ENCODE assay signal across 18 cellular contexts in the genomic region with DNA sequence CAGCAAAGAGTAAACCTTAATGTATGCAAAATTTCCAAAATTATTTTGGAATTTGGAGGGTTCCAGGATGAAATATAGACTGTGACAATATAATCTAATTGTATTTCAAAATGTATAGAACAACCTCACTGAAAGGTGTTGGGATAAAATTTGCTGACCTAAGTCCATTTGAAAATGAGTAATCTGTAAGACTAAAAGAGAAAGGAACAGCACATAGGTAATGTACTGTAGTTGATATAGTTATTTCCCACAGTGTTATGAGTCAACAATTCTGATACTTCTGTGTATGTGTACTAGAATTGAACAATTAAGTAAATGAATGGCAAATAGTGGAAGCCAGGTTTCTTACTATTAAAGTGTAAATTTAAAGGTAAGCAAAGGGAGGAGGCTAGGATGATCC. TPM values are rescaled to one million over a fixed set of nuclear protein-coding genes. Genes with fewer than 3 reads are reported as not detected.
DNase-seq lines count a peak whose midpoint lies in the region; ATAC-seq, FAIRE-seq and TF ChIP-seq lines count a peak whose summit lies in the region.
"Had no signal": no experiment of that assay in that cellular context is flagged by ENCODE, and none has a peak within 500 bp of the region (broad histone marks: within the 10 kb centered on the region; RNA-seq: fewer than 3 reads in every experiment).

No MANE protein-coding gene starts in this region.

- no peak for TF ChIP-seq CTCF in A549 (IDR thresholded peaks at IDR 0.05)
- TF ChIP-seq CTCF in H1 (IDR thresholded peaks at IDR 0.05; ENCODE audit: control extremely low read depth in 1 of 3, insufficient read depth in 1 of 3, low read depth in 1 of 3, low read length in 3 of 3) = no peak

- no peak overlapping the region for H2BK12ac ChIP-seq in H1 (ENCODE audit: low read depth, low read length)

- H3K9ac ChIP-seq in H1 (replicated peaks in 1 of 4; ENCODE audit: extremely low read depth in 1 of 4, low read depth in 3 of 4, low read length in 3 of 4) = no peak overlapping the region
- H3K9ac ChIP-seq: GM23248 had no signal

- H3K79me2 ChIP-seq in H1 (ENCODE audit: control insufficient read depth in 1 of 2, insufficient read depth in 2 of 2, low read length in 2 of 2) = no peaks in the 10 kb centered on the region

- TF ChIP-seq POLR2A in A549 (IDR thresholded peaks at IDR 0.05; ENCODE audit: low read length) = no peak
- TF ChIP-seq POLR2A in H1 (IDR thresholded peaks at IDR 0.05; ENCODE audit: control extremely low read depth in 1 of 2, low read depth in 2 of 2, low read length in 2 of 2) = no peak
- TF ChIP-seq POLR2A in GM12891 (IDR thresholded peaks at IDR 0.05; ENCODE audit: low read depth, low read length) = no peak

- no peak overlapping the region for H2BK120ac ChIP-seq in H1 (replicated peaks; ENCODE audit: low read depth, low read length)

- H3K36me3 Mint-ChIP-seq in activated T-helper 17 cell treated with anti-CD3 and anti-CD28 coated beads, Interleukin-2, amount 50 U/mL, for 72 hours (ENCODE audit: low read depth) = no peaks in the 10 kb centered on the region
- H3K36me3 Mint-ChIP-seq in effector memory CD8-positive, alpha-beta T cell (ENCODE audit: insufficient read depth) = no peaks in the 10 kb centered on the region

- H4K8ac ChIP-seq in H1 (ENCODE audit: extremely low read depth, insufficient read depth, low read length) = no peak overlapping the region

- no peak overlapping the region for H3K4me3 Mint-ChIP-seq in activated T-helper 17 cell treated with anti-CD3 and anti-CD28 coated beads, Interleukin-2, amount 50 U/mL, for 72 hours
- H3K4me3 Mint-ChIP-seq in effector memory CD8-positive, alpha-beta T cell = no peak overlapping the region
- H3K4me3 Mint-ChIP-seq: CD4-positive, alpha-beta memory T cell; H9 had no signal

- H3K14ac ChIP-seq in H1 (ENCODE audit: insufficient read length) = no peak overlapping the region

- H3K27ac Mint-ChIP-seq in activated T-helper 17 cell treated with anti-CD3 and anti-CD28 coated beads, Interleukin-2, amount 50 U/mL, for 72 hours = no peak overlapping the region
- H3K27ac Mint-ChIP-seq in effector memory CD8-positive, alpha-beta T cell = no peak overlapping the region
- H3K27ac Mint-ChIP-seq: CD4-positive, alpha-beta memory T cell; H9 had no signal

- POLR2A ChIA-PET in A549 (lab: Yijun Ruan, JAX) (no interaction called here), H1 (lab: Charles Lee; ENCODE audit: partially characterized antibody) (no interaction called here)

- no peak overlapping the region for H3K4me2 ChIP-seq in A549
- no peak overlapping the region for H3K4me2 ChIP-seq in H1 (ENCODE audit: insufficient read depth in 1 of 2, low read depth in 2 of 2, low read length in 2 of 2)

- CTCF ChIA-PET in A549 (lab: Yijun Ruan, JAX) (interaction anchor here (1.0 kb wide), 1 partner anchor 22 kb away, joined by 3 read pairs; no protein-coding TSS in a partner anchor), H1 (lab: Charles Lee; ENCODE audit: partially characterized antibody) (no interaction called here)

- no peak overlapping the region for H4K5ac ChIP-seq in H1 (ENCODE audit: insufficient read length, low read depth, low read length)

- H4K91ac ChIP-seq in H1 (replicated peaks; ENCODE audit: insufficient read length, low read length) = no peak overlapping the region

- no peaks in the 10 kb centered on the region for H4K20me1 ChIP-seq in H1 (replicated peaks in 1 of 2; ENCODE audit: control insufficient read depth in 1 of 2, insufficient read depth in 2 of 2, low read length in 2 of 2)

- H3K23me2 ChIP-seq in H1 (ENCODE audit: low read depth, low read length) = no peaks in the 10 kb centered on the region

- H3K79me1 ChIP-seq in H1 (ENCODE audit: low read depth, low read length) = no peaks in the 10 kb centered on the region

- TF ChIP-seq RAD21 in A549 (conservative IDR thresholded peaks at IDR 0.05 in 1 of 2, IDR thresholded peaks at IDR 0.05 in 1 of 2) = no peak
- TF ChIP-seq RAD21 in H1 (IDR thresholded peaks at IDR 0.05 in 1 of 2, conservative IDR thresholded peaks at IDR 0.05 in 1 of 2; ENCODE audit: low read depth in 2 of 2, low read length in 2 of 2) = no peak

- FAIRE-seq in A549 (lab: Jason Lieb, UNC) (no peak), H1 (lab: Jason Lieb, UNC) (no peak), GM12891 (lab: Jason Lieb, UNC) (no peak)
- FAIRE-seq: GM12892 had no signal

- peaks cover 6% of the 10 kb centered on the region for H3K4me1 Mint-ChIP-seq in activated T-helper 17 cell treated with anti-CD3 and anti-CD28 coated beads, Interleukin-2, amount 50 U/mL, for 72 hours
- peaks cover 0 to 1% of the 10 kb centered on the region in 2 donors for H3K4me1 Mint-ChIP-seq in effector memory CD8-positive, alpha-beta T cell (ENCODE audit: low read depth in 2 of 2)

- no peak overlapping the region for H3K4me3 ChIP-seq in A549
- no peak overlapping the region for H3K4me3 ChIP-seq in H1 (ENCODE audit: extremely low read depth in 1 of 4, insufficient read depth in 2 of 4, low read depth in 3 of 4, low read length in 4 of 4)
- H3K4me3 ChIP-seq: GM23248 had no signal

- H3K9me3 ChIP-seq in A549 = no peaks in the 10 kb centered on the region
- H3K9me3 ChIP-seq in H1 (ENCODE audit: insufficient read depth in 2 of 2, low read depth in 1 of 2, low read length in 1 of 2) = peaks cover 2 to 14% of the 10 kb centered on the region in 2 experiments; a peak in 3 of 4 replicates

- H2AFZ ChIP-seq in H1 (ENCODE audit: low read length) = no peak overlapping the region
- H2AFZ ChIP-seq: GM23248 had no signal

- no peak overlapping the region for H3K18ac ChIP-seq in H1 (ENCODE audit: extremely low read depth, low read length)

- no peak for TF ChIP-seq EP300 in A549 (IDR thresholded peaks at IDR 0.05)
- TF ChIP-seq EP300 in H1 (IDR thresholded peaks at IDR 0.05; ENCODE audit: borderline replicate concordance in 1 of 2, low read depth in 2 of 2, low read length in 2 of 2) = no peak

- H2BK15ac ChIP-seq in H1 (ENCODE audit: low read length) = no peak overlapping the region

- H3K27me3 Mint-ChIP-seq in activated T-helper 17 cell treated with anti-CD3 and anti-CD28 coated beads, Interleukin-2, amount 50 U/mL, for 72 hours = no peaks in the 10 kb centered on the region
- peaks cover 11 to 22% of the 10 kb centered on the region in 2 donors for H3K27me3 Mint-ChIP-seq in effector memory CD8-positive, alpha-beta T cell

- no peaks in the 10 kb centered on the region for H3K4me1 ChIP-seq in A549
- H3K4me1 ChIP-seq in H1 (replicated peaks in 1 of 4; ENCODE audit: control insufficient read depth in 3 of 4, insufficient read depth in 4 of 4, low read length in 3 of 4) = no peaks in the 10 kb centered on the region

- H2AK5ac ChIP-seq in H1 (ENCODE audit: low read depth, low read length) = no peak overlapping the region

- H2BK5ac ChIP-seq in H1 (ENCODE audit: low read depth, low read length) = no peak overlapping the region

- no peaks in the 10 kb centered on the region for H3K27me3 ChIP-seq in H1 (replicated peaks in 1 of 4; ENCODE audit: control insufficient read depth in 3 of 4, extremely low read depth in 1 of 4, insufficient read depth in 3 of 4, low read length in 3 of 4)

- no peak overlapping the region for H2BK20ac ChIP-seq in H1 (ENCODE audit: low read length)

- no peak for DNase-seq in A549 (ENCODE audit: low read depth in 1 of 2, low spot score in 1 of 2)
- DNase-seq in H1 (ENCODE audit: low read depth in 1 of 2, low spot score in 2 of 2) = no peak
- DNase-seq in GM12891 (ENCODE audit: insufficient read length, low spot score) = no peak
- DNase-seq in effector memory CD8-positive, alpha-beta T cell = no peak
- DNase-seq: 8988T; C1 segment of cervical spinal cord; Calu3; CD4-positive, alpha-beta memory T cell; COR-L47; DMS53; DMS79 treated with DMSO at 0.1 percent for 48 hours; GF-D8; GM23248; H9 had no signal

- H3K4ac ChIP-seq in H1 (replicated peaks; ENCODE audit: insufficient read length, low read depth, low read length) = no peak overlapping the region

- ATAC-seq in A549 (no peak), GM21619 (IDR thresholded peaks at IDR 0.05; ENCODE audit: unreplicated experiment) (no peak)
- peak; percentile 62 for ATAC-seq in activated T-helper 17 cell treated with anti-CD3 and anti-CD28 coated beads, Interleukin-2, amount 50 U/mL, for 72 hours (replicated peaks)
- no peak for ATAC-seq in effector memory CD8-positive, alpha-beta T cell (replicated peaks)
- ATAC-seq: HCT116 had no signal

- H3K23ac ChIP-seq in H1 (ENCODE audit: insufficient read length) = no peak overlapping the region

- no peak overlapping the region for H3K27ac ChIP-seq in A549
- H3K27ac ChIP-seq in H1 (ENCODE audit: low read depth, low read length) = no peak overlapping the region
- H3K27ac ChIP-seq: GM23248 had no signal

- H3K56ac ChIP-seq in H1 (replicated peaks; ENCODE audit: insufficient read length, low read depth, low read length) = no peak overlapping the region

- H3K36me3 ChIP-seq in H1 (ENCODE audit: control insufficient read depth in 2 of 4, insufficient read depth in 4 of 4, low read length in 3 of 4) = no peaks in the 10 kb centered on the region

- peaks cover 21% of the 10 kb centered on the region for H3K9me3 Mint-ChIP-seq in activated T-helper 17 cell treated with anti-CD3 and anti-CD28 coated beads, Interleukin-2, amount 50 U/mL, for 72 hours
- H3K9me3 Mint-ChIP-seq in effector memory CD8-positive, alpha-beta T cell = peaks cover 5 to 15% of the 10 kb centered on the region in 2 donors

RNA-seq across cellular contexts. Expression of gene ELOVL4, which starts 23.8 kb away (rescaled TPM):
- polyA plus RNA-seq in A549 (2011; rRNA removed) (0.65 and 0.70 TPM in 2 replicates), A549 (2017; fragmentation: RNase III; extraction: RNeasy Plus Mini Kit Qiagen cat#74134 plus additional on column Dnase treatment) (0.83 to 1.1 TPM (median 1.1 TPM) in 3 replicates), H1 (2011; rRNA removed) (1.8 and 2.0 TPM in 2 replicates)
- polyA plus RNA-seq in A549 (2012; cell fraction: cytosol; rRNA removed) = 0.16 and 0.21 TPM in 2 replicates
- polyA plus RNA-seq in A549 (2012; cell fraction: nucleus; rRNA removed) = 0.16 and 0.21 TPM in 2 replicates
- polyA minus RNA-seq in A549 (2011; rRNA and poly(A)+ RNA removed) = 0.21 and 0.34 TPM in 2 replicates
- total RNA-seq in activated T-helper 17 cell treated with anti-CD3 and anti-CD28 coated beads, Interleukin-2, amount 50 U/mL, for 72 hours = 1 to 10 TPM; 3.2 to 3.4 TPM
- total RNA-seq in H1 (2021; fragmentation: NEBNext Ultra II Directional; extraction: Animal tissue kit (Norgen Biotek cat#: 25700)) = 15.0 and 15.1 TPM in 2 replicates
- 3.0 TPM for polyA plus RNA-seq in H1 (2011; cell fraction: cytosol; rRNA removed)
- polyA plus RNA-seq in H1 (2011; cell fraction: nucleus; rRNA removed) = 1.1 TPM
- 4.6 to 10.6 TPM (median 5.9 TPM) in 4 replicates for polyA plus RNA-seq in H1 (2012, experiment 1 of 2)
- 2.0 TPM for polyA plus RNA-seq in H1 (2012, experiment 2 of 2)
- polyA plus RNA-seq in H1 (2013, experiment 1 of 2) = 15.3 TPM
- polyA plus RNA-seq in H1 (2013, experiment 2 of 2) = 17.1 TPM
- polyA minus RNA-seq in H1 (2011; rRNA and poly(A)+ RNA removed) = 3.2 and 3.8 TPM in 2 replicates
- 6.2 TPM for polyA minus RNA-seq in H1 (2011; cell fraction: cytosol; rRNA and poly(A)+ RNA removed)
- 3.4 TPM for polyA minus RNA-seq in H1 (2011; cell fraction: nucleus; rRNA and poly(A)+ RNA removed)
- polyA plus RNA-seq in GM12891 (2012; ENCODE audit: low read depth, missing spikeins) = 0.04 TPM

RNA-seq across cellular contexts. Expression of gene TTK, which starts 33.3 kb away (rescaled TPM):
- polyA plus RNA-seq in A549 (2011; rRNA removed) = 18.9 and 30.6 TPM in 2 replicates
- 5.8 and 6.3 TPM in 2 replicates for polyA plus RNA-seq in A549 (2012; cell fraction: cytosol; rRNA removed)
- polyA plus RNA-seq in A549 (2012; cell fraction: nucleus; rRNA removed) = 4.7 and 7.1 TPM in 2 replicates
- polyA plus RNA-seq in A549 (2017; fragmentation: RNase III; extraction: RNeasy Plus Mini Kit Qiagen cat#74134 plus additional on column Dnase treatment) = 18.8 to 21.2 TPM (median 21.0 TPM) in 3 replicates
- polyA minus RNA-seq in A549 (2011; rRNA and poly(A)+ RNA removed) = 7.6 and 8.9 TPM in 2 replicates
- 10 to 100 TPM; 33.3 to 38.1 TPM for total RNA-seq in activated T-helper 17 cell treated with anti-CD3 and anti-CD28 coated beads, Interleukin-2, amount 50 U/mL, for 72 hours
- 62.2 and 63.2 TPM in 2 replicates for total RNA-seq in H1 (2021; fragmentation: NEBNext Ultra II Directional; extraction: Animal tissue kit (Norgen Biotek cat#: 25700))
- polyA plus RNA-seq in H1 (2011; rRNA removed) = 6.3 and 11.9 TPM in 2 replicates
- 18.0 TPM for polyA plus RNA-seq in H1 (2011; cell fraction: cytosol; rRNA removed)
- 7.1 TPM for polyA plus RNA-seq in H1 (2011; cell fraction: nucleus; rRNA removed)
- 17.4 to 40.2 TPM (median 21.4 TPM) in 4 replicates for polyA plus RNA-seq in H1 (2012, experiment 1 of 2)
- polyA plus RNA-seq in H1 (2012, experiment 2 of 2) = 2.8 TPM
- polyA plus RNA-seq in H1 (2013, experiment 1 of 2) = 42.2 TPM
- 39.6 TPM for polyA plus RNA-seq in H1 (2013, experiment 2 of 2)
- 23.2 and 38.5 TPM in 2 replicates for polyA minus RNA-seq in H1 (2011; rRNA and poly(A)+ RNA removed)
- polyA minus RNA-seq in H1 (2011; cell fraction: cytosol; rRNA and poly(A)+ RNA removed) = 25.9 TPM
- 49.3 TPM for polyA minus RNA-seq in H1 (2011; cell fraction: nucleus; rRNA and poly(A)+ RNA removed)
- polyA plus RNA-seq in GM12891 (2012; ENCODE audit: low read depth, missing spikeins) = 14.8 TPM

Comparison
In these comparisons a context has a peak if more than half of its experiments do, and no peak if none do; other contexts are left out.
1. Of the 18 proteins assayed by ChIP-seq in both H1 and A549: peak only in H1: none; only in A549: none; in both: MAFK; in neither: 17.